32 cellular contexts compared by ENCODE assay signal in genomic region chr7:1211611-1212010, GRCh38. TPM values are rescaled to one million over a fixed set of nuclear protein-coding genes. Genes with fewer than 3 reads are reported as not detected.
"Had no signal": no experiment of that assay in that cellular context is flagged by ENCODE, and none has a peak within 500 bp of the region (broad histone marks: within the 10 kb centered on the region; RNA-seq: fewer than 3 reads in every experiment).

No MANE protein-coding gene starts in this region.

- H3K4me2 ChIP-seq: smooth muscle cell had no signal

- DNase-seq: dermis blood vessel endothelial cell; effector memory CD4-positive, alpha-beta T cell; foreskin keratinocyte; heart left ventricle; mesendoderm; midbrain; naive thymus-derived CD4-positive, alpha-beta T cell; occipital lobe; right lobe of liver; stimulated activated CD4-positive, alpha-beta T cell treated with anti-CD3 and anti-CD28 coated beads, Interleukin-2, amount 100 ng/mL, for 24 hours; stimulated activated CD4-positive, alpha-beta T cell treated with anti-CD3 and anti-CD28 coated beads, Interleukin-4, amount 100 ng/mL, for 24 hours; stimulated activated naive CD4-positive, alpha-beta T cell treated with Interleukin-2 at 50 U/mL for 16 hours; stomach; thyroid gland; trophoblast cell had no signal

- H3K79me2 ChIP-seq: hepatocyte had no signal

- H3K27me3 ChIP-seq: right lobe of liver, vagina had no signal

- H3K4me3 ChIP-seq: gastroesophageal sphincter, hepatocyte, pancreas, right lobe of liver, smooth muscle cell, stomach, thyroid gland, vagina had no signal

- H3K27ac ChIP-seq: coronary artery, esophagus muscularis mucosa, foreskin keratinocyte, gastroesophageal sphincter, heart left ventricle, hepatocyte, pancreas, right lobe of liver, stomach, thyroid gland, vagina had no signal

- H3K36me3 ChIP-seq: esophagus muscularis mucosa, gastroesophageal sphincter, heart left ventricle, pancreas, right lobe of liver, stomach, thyroid gland, vagina had no signal

- H3K9me3 ChIP-seq: esophagus muscularis mucosa, gastroesophageal sphincter, heart left ventricle, pancreas, right lobe of liver, stomach, thyroid gland, vagina had no signal

- H3K4me1 ChIP-seq: foreskin keratinocyte, pancreas, right lobe of liver had no signal

- H2AFZ ChIP-seq: hepatocyte had no signal

RNA-seq across cellular contexts. Expression of gene UNCX, which starts 21.1 kb away (rescaled TPM):
- total RNA-seq: dermis blood vessel endothelial cell; endothelial cell of umbilical vein; esophagus muscularis mucosa; fibroblast of lung; foreskin keratinocyte; gastroesophageal sphincter; heart left ventricle; hepatocyte; left lobe of liver; lower leg skin; lung microvascular endothelial cell; mucosa of gallbladder; naive thymus-derived CD4-positive, alpha-beta T cell; occipital lobe; pancreas; posterior vena cava; right lobe of liver; smooth muscle cell; stomach; subcutaneous adipose tissue; temporal lobe; thyroid gland; ureter; vagina had no signal
- polyA plus RNA-seq: endothelial cell of umbilical vein; fibroblast of lung; foreskin keratinocyte; heart left ventricle; hepatocyte; naive thymus-derived CD4-positive, alpha-beta T cell; pancreas; smooth muscle cell; stomach had no signal
